In the genomic region with DNA sequence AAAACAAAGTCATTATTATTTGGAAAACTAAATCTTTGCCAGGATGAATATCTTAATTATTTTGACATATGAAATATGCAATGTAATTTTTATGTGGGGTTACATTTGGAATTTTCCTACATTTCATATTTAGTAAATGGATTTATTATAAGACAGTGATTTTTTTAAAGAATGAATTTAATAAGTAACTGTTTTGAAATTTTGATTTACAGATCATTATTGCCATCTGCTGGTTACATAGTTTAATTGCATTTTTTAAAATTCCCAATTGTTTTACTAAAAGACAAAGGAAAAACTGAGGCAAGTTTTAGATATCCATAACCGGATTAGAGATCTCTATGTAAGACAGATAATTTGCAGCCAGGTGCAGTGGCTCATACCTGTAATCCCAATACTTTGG, we compare ENCODE assay signal across 8 cellular contexts. TPM values are rescaled to one million over a fixed set of nuclear protein-coding genes. Genes with fewer than 3 reads are reported as not detected.
DNase-seq lines count a peak whose midpoint lies in the region; ATAC-seq, FAIRE-seq and TF ChIP-seq lines count a peak whose summit lies in the region.
"Not testable (repeated sequence)": the region's sequence is repeated elsewhere in the genome, so short reads cannot be mapped to it uniquely, and the experiment has no call there.

No MANE protein-coding gene starts in this region.

- not testable (repeated sequence) for H3K4me2 ChIP-seq in DND-41 (ENCODE audit: insufficient read depth, low read length); Loucy (ENCODE audit: low read depth, low read length, poor library complexity, severe bottlenecking)

- ATAC-seq in DND-41 (ENCODE audit: insufficient read depth, low read depth); right lobe of liver: not testable (repeated sequence)

- peak; percentile 2 for TF ChIP-seq CTCF in DND-41 (IDR thresholded peaks at IDR 0.05; ENCODE audit: borderline replicate concordance, extremely low read depth, low read length, poor library complexity, severe bottlenecking)
- peak; percentile 35; the same call in 1 of the 2 replicates for TF ChIP-seq CTCF in Loucy (conservative IDR thresholded peaks at IDR 0.05; ENCODE audit: low read length)
- TF ChIP-seq CTCF in endodermal cell (conservative IDR thresholded peaks at IDR 0.05): peak; percentile 57
- peak; percentile 7 to 39 (median 24) for TF ChIP-seq CTCF in right lobe of liver (IDR thresholded peaks at IDR 0.05)

- H3K27me3 Mint-ChIP-seq in endodermal cell (ENCODE audit: insufficient read depth): peaks cover 27% of the 10 kb centered on the region

- not testable (repeated sequence) for H3K27ac Mint-ChIP-seq in endodermal cell

- TF ChIP-seq POLR2A in right lobe of liver (IDR thresholded peaks at IDR 0.05): not testable (repeated sequence)

- not testable (repeated sequence) for H3K4me3 ChIP-seq in DND-41 (ENCODE audit: low read depth in 1 of 2, low read length in 2 of 2); Loucy (ENCODE audit: low read length, poor library complexity, severe bottlenecking); endodermal cell (ENCODE audit: low read length); right lobe of liver; small intestine (ENCODE audit: low read depth in 1 of 2, low read length in 2 of 2)

- not testable (repeated sequence) for H3F3A ChIP-seq in Loucy (ENCODE audit: low read depth)

- not testable (repeated sequence) for H3K36me3 Mint-ChIP-seq in endodermal cell (ENCODE audit: low read depth)

- not testable (repeated sequence) for H3K4me3 Mint-ChIP-seq in endodermal cell

- intact Hi-C loops in right lobe of liver (cut with DNase I): not testable (repeated sequence)

- not testable (repeated sequence) for H3K79me2 ChIP-seq in DND-41 (ENCODE audit: insufficient read depth, low read length); Loucy (ENCODE audit: insufficient read depth, low read length)

- H3K9me3 Mint-ChIP-seq in endodermal cell: not testable (repeated sequence)

- not testable (repeated sequence) for DNase-seq in DND-41, endodermal cell, right lobe of liver, small intestine
- peak; percentile 9 for DNase-seq in NOMO-1 treated with DMSO at 0.1 percent for 48 hours (lab: John Stamatoyannopoulos, UW; ENCODE audit: unreplicated experiment)
- peak; percentile 48 for DNase-seq in SW480 (ENCODE audit: low spot score)

- H3K27me3 ChIP-seq in DND-41 (ENCODE audit: insufficient read depth, low read length, poor library complexity); Loucy (ENCODE audit: insufficient read depth, low read length, poor library complexity, severe bottlenecking); right lobe of liver; small intestine (ENCODE audit: control insufficient read depth in 2 of 2, insufficient read depth in 2 of 2, low read length in 2 of 2): not testable (repeated sequence)
- H3K27me3 ChIP-seq in endodermal cell (ENCODE audit: control insufficient read depth, insufficient read depth, low read length, poor library complexity, severe bottlenecking): peaks cover 26% of the 10 kb centered on the region

- H3K4me1 Mint-ChIP-seq in endodermal cell: not testable (repeated sequence)

- H3K4me1 ChIP-seq in DND-41 (ENCODE audit: insufficient read depth, low read length); Loucy (ENCODE audit: insufficient read depth, low read length, poor library complexity, severe bottlenecking); endodermal cell (ENCODE audit: control insufficient read depth, insufficient read depth, low read length); small intestine (ENCODE audit: control insufficient read depth in 2 of 2, insufficient read depth in 1 of 2, low read depth in 1 of 2, low read length in 1 of 2): not testable (repeated sequence)
- peaks cover 0 to 10% (median 0%) of the 10 kb centered on the region in 4 donors for H3K4me1 ChIP-seq in right lobe of liver

- not testable (repeated sequence) for H3K9me3 ChIP-seq in DND-41 (ENCODE audit: insufficient read depth, low read length, severe bottlenecking); Loucy (ENCODE audit: insufficient read depth, low read depth, low read length); endodermal cell (ENCODE audit: control insufficient read depth, low read length); right lobe of liver; small intestine (ENCODE audit: control insufficient read depth, low read depth)

- not testable (repeated sequence) for H2AFZ ChIP-seq in DND-41 (ENCODE audit: low read depth, low read length); Loucy (ENCODE audit: low read length)

- H3K27ac ChIP-seq in DND-41 (ENCODE audit: low read length); endodermal cell (ENCODE audit: low read depth, low read length); right lobe of liver; small intestine (ENCODE audit: low read depth in 1 of 2, low read length in 1 of 2): not testable (repeated sequence)

- not testable (repeated sequence) for H4K20me1 ChIP-seq in DND-41 (ENCODE audit: insufficient read depth, low read length); Loucy (ENCODE audit: insufficient read depth, low read length, poor library complexity, severe bottlenecking)

- WGBS in endodermal cell (ENCODE audit: insufficient coverage in 1 of 2, insufficient read length in 1 of 2), 2 experiments: no CpG with 5 or more reads among the region's 1 CpG
- 8% methylated on average over 1 of the region's 1 CpG for WGBS in right lobe of liver (ENCODE audit: insufficient coverage, low coverage, low lambda C conversion rate, missing lambda C conversion rate)
- no CpG with 5 or more reads among the region's 1 CpG for WGBS in small intestine, 3 donors

- not testable (repeated sequence) for H3K9ac ChIP-seq in DND-41 (ENCODE audit: low read depth, low read length); Loucy (ENCODE audit: low read depth, low read length, poor library complexity, severe bottlenecking); endodermal cell (ENCODE audit: extremely low read depth, low read length, poor library complexity, severe bottlenecking)

- H3K36me3 ChIP-seq in DND-41 (ENCODE audit: insufficient read depth, low read length); Loucy (ENCODE audit: insufficient read depth, low read length); endodermal cell (ENCODE audit: control insufficient read depth, insufficient read depth, low read length); right lobe of liver; small intestine (ENCODE audit: control insufficient read depth in 2 of 2, insufficient read depth in 2 of 2, low read length in 2 of 2): not testable (repeated sequence)

- FAIRE-seq in A204.1 (lab: Jason Lieb, UNC): peak; percentile 93
- FAIRE-seq in small intestine (lab: Jason Lieb, UNC): peak; percentile 98

- not testable (repeated sequence) for H3K9me2 ChIP-seq in Loucy (replicated peaks; ENCODE audit: low read depth, low read length)

RNA-seq across cellular contexts. Expression of gene STEAP1, which starts 39.3 kb away (rescaled TPM):
- 1 to 10 TPM in 1 of 2 donors, under 1 TPM in 1; 0.66 to 3.8 TPM for total RNA-seq in endodermal cell
- polyA plus RNA-seq in endodermal cell (2013, experiment 1 of 2): 3.7 TPM
- 2.5 TPM for polyA plus RNA-seq in endodermal cell (2013, experiment 2 of 2)
- 10 to 100 TPM in 5 of 6 experiments, 1 to 10 TPM in 1; 5.0 to 60.4 (median 37.1) TPM for total RNA-seq in right lobe of liver
- polyA plus RNA-seq in small intestine: 10 to 100 TPM in 1 of 3 donors, 1 to 10 TPM in 1, under 1 TPM in 1; 0.67 to 14.6 (median 1.6) TPM

Comparison
In these comparisons a context has a peak if more than half of its experiments do, and no peak if none do; other contexts are left out.
1. CTCF ChIP-seq: peak in every context shown above with its lines; median percentile 57 in endodermal cell; 35 in Loucy; 24 in right lobe of liver; 2 in DND-41.